10 cellular contexts compared by ENCODE assay signal in the genomic region with DNA sequence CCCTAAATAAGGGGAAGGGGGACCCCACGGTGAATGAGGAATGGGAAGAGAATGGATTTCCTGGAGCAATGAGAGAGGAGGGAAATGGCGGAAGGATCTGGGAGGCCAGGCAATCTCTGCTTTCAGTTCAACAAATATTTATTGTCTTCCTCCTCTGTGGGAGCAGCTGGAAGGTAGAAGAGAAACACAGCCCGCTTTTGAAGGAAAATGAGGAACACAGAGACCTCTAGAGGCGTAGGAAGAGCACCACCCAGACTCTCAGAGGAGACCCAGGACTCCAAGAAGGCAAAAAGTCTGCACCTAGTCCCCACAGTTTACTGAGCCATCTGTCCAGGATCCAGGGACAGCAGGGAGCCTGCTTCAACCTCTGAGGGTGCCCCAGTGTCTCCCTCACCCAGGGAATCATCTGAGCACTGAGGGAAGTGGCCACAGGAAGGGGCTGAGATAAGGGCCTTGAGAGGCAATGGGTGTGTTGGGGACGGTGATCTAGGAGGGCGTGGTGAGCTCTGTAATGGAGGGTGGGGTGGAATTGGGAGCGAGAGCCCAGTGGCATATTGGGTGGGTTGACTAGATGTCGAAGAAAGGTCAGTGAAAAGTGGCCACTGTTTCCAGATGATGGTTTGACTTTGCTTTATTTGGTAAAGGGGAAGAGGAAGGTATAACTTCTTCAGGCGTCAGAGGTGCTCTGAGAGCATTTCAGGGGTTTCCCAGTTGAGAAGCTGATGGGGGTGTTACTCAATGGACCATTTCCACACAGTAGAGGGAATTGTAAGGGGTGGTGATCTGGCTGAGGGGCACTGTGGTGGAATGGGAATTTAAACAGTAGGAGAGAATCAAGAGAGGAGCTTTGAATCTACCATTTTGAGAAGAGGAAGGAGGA. TPM values are rescaled to one million over a fixed set of nuclear protein-coding genes. Genes with fewer than 3 reads are reported as not detected.
A peak's percentile ranks its signal among the peaks of the same experiment; 100 is the strongest.
DNase-seq lines count a peak whose midpoint lies in the region; ATAC-seq and TF ChIP-seq lines count a peak whose summit lies in the region.
"Had no signal": no experiment of that assay in that cellular context is flagged by ENCODE, and none has a peak within 500 bp of the region (broad histone marks: within the 10 kb centered on the region; RNA-seq: fewer than 3 reads in every experiment).

No MANE protein-coding gene starts in this region.

- H3K36me3 Mint-ChIP-seq in CD4-positive, CD25-positive, alpha-beta regulatory T cell: no peaks in the 10 kb centered on the region

- no peaks in the 10 kb centered on the region for H3K9me3 ChIP-seq in CD4-positive, CD25-positive, alpha-beta regulatory T cell (ENCODE audit: control insufficient read depth in 2 of 2, low read length in 2 of 2)
- H3K9me3 ChIP-seq in NT2/D1 (ENCODE audit: insufficient read depth, low read length) (no peaks in the 10 kb centered on the region; the same call in 1 of the 2 replicates), ovary (no peaks in the 10 kb centered on the region)
- H3K9me3 ChIP-seq: neutrophil had no signal

- H3K27ac Mint-ChIP-seq in CD4-positive, CD25-positive, alpha-beta regulatory T cell: peak overlapping the region; percentile 50 to 77 (median 57)
- H3K27ac Mint-ChIP-seq: activated B cell treated with CpG ODN at 0.5 μM for 24 hours had no signal

- no peak for TF ChIP-seq EP300 in ovary (IDR thresholded peaks at IDR 0.05)

- peak overlapping the region; percentile 36 for H3K9ac ChIP-seq in NT2/D1 (ENCODE audit: insufficient read length, low read depth)

- no peaks in the 10 kb centered on the region for H3K9me3 Mint-ChIP-seq in CD4-positive, CD25-positive, alpha-beta regulatory T cell
- H3K9me3 Mint-ChIP-seq: activated B cell treated with CpG ODN at 0.5 μM for 24 hours had no signal

- no peaks in the 10 kb centered on the region for H3K27me3 ChIP-seq in CD4-positive, CD25-positive, alpha-beta regulatory T cell (ENCODE audit: control insufficient read depth, insufficient read depth, low read length)
- H3K27me3 ChIP-seq in NT2/D1 (ENCODE audit: insufficient read depth, insufficient read length): no peaks in the 10 kb centered on the region
- no peaks in the 10 kb centered on the region for H3K27me3 ChIP-seq in ovary

- TF ChIP-seq POLR2A in ovary (IDR thresholded peaks at IDR 0.05): no peak

- ATAC-seq in CD4-positive, CD25-positive, alpha-beta regulatory T cell (ENCODE audit: low read depth in 2 of 2): peak in 1 of 2 donors; percentile 42
- no peak for ATAC-seq in GM21528 (IDR thresholded peaks at IDR 0.05; ENCODE audit: low FRiP score, unreplicated experiment)
- no peak for ATAC-seq in GM19328 (IDR thresholded peaks at IDR 0.05; ENCODE audit: unreplicated experiment)
- no peak for ATAC-seq in GM21825 (IDR thresholded peaks at IDR 0.05; ENCODE audit: unreplicated experiment)

- no peaks in the 10 kb centered on the region for H3K4me1 ChIP-seq in CD4-positive, CD25-positive, alpha-beta regulatory T cell (ENCODE audit: control insufficient read depth, insufficient read depth, low read length, poor library complexity, severe bottlenecking)
- peaks cover 14% of the 10 kb centered on the region for H3K4me1 ChIP-seq in NT2/D1 (ENCODE audit: insufficient read depth, insufficient read length)
- H3K4me1 ChIP-seq in ovary (ENCODE audit: insufficient read depth): peaks cover 5% of the 10 kb centered on the region

- peaks cover 11% of the 10 kb centered on the region for H3K27me3 Mint-ChIP-seq in CD4-positive, CD25-positive, alpha-beta regulatory T cell

- no peak overlapping the region for H3K27ac ChIP-seq in CD4-positive, CD25-positive, alpha-beta regulatory T cell (ENCODE audit: insufficient read depth, low read length, poor library complexity, severe bottlenecking)
- peak overlapping the region in 1 of 2 donors; percentile 0 for H3K27ac ChIP-seq in ovary
- H3K27ac ChIP-seq: neutrophil had no signal

- peak in 1 of 3 donors; percentile 28 for DNase-seq in CD4-positive, CD25-positive, alpha-beta regulatory T cell
- DNase-seq in NT2/D1 (ENCODE audit: low read depth, low spot score) (no peak), fibroblast of gingiva (ENCODE audit: low read depth) (peak; percentile 24), ovary (no peak)
- no peak for DNase-seq in activated naive CD4-positive, alpha-beta T cell treated with anti-CD3 and anti-CD28 coated beads, Interleukin-2, amount 50 U/mL, for 16 hours
- DNase-seq: activated B cell treated with CpG ODN at 0.5 μM for 24 hours had no signal

- TF ChIP-seq CTCF in ovary (IDR thresholded peaks at IDR 0.05): no peak

- 64 to 69% (median 69%) methylated on average over 9 of the region's 9 CpGs for WGBS in ovary, 3 donors

- peaks cover 0 to 8% (median 1%) of the 10 kb centered on the region in 4 donors for H3K4me1 Mint-ChIP-seq in CD4-positive, CD25-positive, alpha-beta regulatory T cell

- H3K36me3 ChIP-seq in CD4-positive, CD25-positive, alpha-beta regulatory T cell (ENCODE audit: control insufficient read depth, insufficient read depth, low read length): no peaks in the 10 kb centered on the region
- H3K36me3 ChIP-seq in NT2/D1 (ENCODE audit: insufficient read depth, insufficient read length, low read length): peaks cover 10% of the 10 kb centered on the region
- H3K36me3 ChIP-seq in ovary: no peaks in the 10 kb centered on the region
- H3K36me3 ChIP-seq: neutrophil had no signal

- H3K4me3 Mint-ChIP-seq in CD4-positive, CD25-positive, alpha-beta regulatory T cell: no peak overlapping the region
- H3K4me3 Mint-ChIP-seq: activated B cell treated with CpG ODN at 0.5 μM for 24 hours had no signal

- no peak overlapping the region for H3K4me3 ChIP-seq in CD4-positive, CD25-positive, alpha-beta regulatory T cell (ENCODE audit: low read depth, low read length)
- H3K4me3 ChIP-seq in NT2/D1 (ENCODE audit: insufficient read length, low read depth): peak overlapping the region; percentile 8
- peak overlapping the region; percentile 24 for H3K4me3 ChIP-seq in ovary

- intact Hi-C loops in ovary (cut with DNase I): no loop called here

RNA-seq across cellular contexts. Expression of a gene that starts 0.6 kb away (rescaled TPM):
- total RNA-seq in CD4-positive, CD25-positive, alpha-beta regulatory T cell: not detected
- polyA plus RNA-seq in CD4-positive, CD25-positive, alpha-beta regulatory T cell: not detected
- 1 to 10 TPM in 5 of 7 donors, under 1 TPM in 2; 0.45 to 7.7 (median 2.2) TPM for total RNA-seq in ovary
- polyA plus RNA-seq in ovary: 1 to 10 TPM; 3.8 to 7.8 TPM

RNA-seq across cellular contexts. Expression of a gene that starts 2.8 kb away (rescaled TPM):
- total RNA-seq in CD4-positive, CD25-positive, alpha-beta regulatory T cell: not detected
- not detected for polyA plus RNA-seq in CD4-positive, CD25-positive, alpha-beta regulatory T cell
- total RNA-seq in ovary: not detected
- not detected for polyA plus RNA-seq in ovary
- total RNA-seq: activated B cell treated with CpG ODN at 0.5 μM for 24 hours had no signal

RNA-seq across cellular contexts. Expression of a gene that starts 5.0 kb away (rescaled TPM):
- total RNA-seq in CD4-positive, CD25-positive, alpha-beta regulatory T cell: not detected
- polyA plus RNA-seq in CD4-positive, CD25-positive, alpha-beta regulatory T cell: not detected
- under 1 TPM in 1 of 7 donors, not detected in 6; 0.34 TPM for total RNA-seq in ovary
- under 1 TPM in 1 of 2 donors, not detected in 1; 0.05 TPM for polyA plus RNA-seq in ovary
- total RNA-seq: activated B cell treated with CpG ODN at 0.5 μM for 24 hours had no signal

RNA-seq across cellular contexts. Expression of a gene that starts 23.7 kb away (rescaled TPM):
- total RNA-seq in CD4-positive, CD25-positive, alpha-beta regulatory T cell: not detected
- polyA plus RNA-seq in CD4-positive, CD25-positive, alpha-beta regulatory T cell: not detected
- not detected for total RNA-seq in ovary
- not detected for polyA plus RNA-seq in ovary
- total RNA-seq: activated B cell treated with CpG ODN at 0.5 μM for 24 hours had no signal

RNA-seq across cellular contexts. Expression of a gene that starts 42.4 kb away (rescaled TPM):
- 27.2 TPM for total RNA-seq in CD4-positive, CD25-positive, alpha-beta regulatory T cell
- 1 to 10 TPM; 3.5 to 6.9 (median 6.2) TPM for polyA plus RNA-seq in CD4-positive, CD25-positive, alpha-beta regulatory T cell
- 10 to 100 TPM; 11.2 to 31.5 (median 25.6) TPM for total RNA-seq in ovary
- polyA plus RNA-seq in ovary: 10 to 100 TPM; 11.9 to 21.2 TPM
